18 cellular contexts compared by ENCODE assay signal in genomic region chr9:129987941-129988340, GRCh38. TPM values are rescaled to one million over a fixed set of nuclear protein-coding genes. Genes with fewer than 3 reads are reported as not detected.
A peak's percentile ranks its signal among the peaks of the same experiment; 100 is the strongest.
DNase-seq lines count a peak whose midpoint lies in the region; ATAC-seq and TF ChIP-seq lines count a peak whose summit lies in the region.
"Had no signal": no experiment of that assay in that cellular context is flagged by ENCODE, and none has a peak within 500 bp of the region (broad histone marks: within the 10 kb centered on the region; RNA-seq: fewer than 3 reads in every experiment).

No MANE protein-coding gene starts in this region.

- H3K27ac ChIP-seq in SU-DHL-6 (ENCODE audit: low read depth, low read length) (peak overlapping the region; percentile 87), mammary epithelial cell (ENCODE audit: insufficient read depth, low read depth, low read length) (no peak overlapping the region), uterus (no peak overlapping the region)
- peak overlapping the region; percentile 90 for H3K27ac ChIP-seq in effector memory CD4-positive, alpha-beta T cell (ENCODE audit: insufficient read depth, low read length, poor library complexity, severe bottlenecking)

- H3F3A ChIP-seq in SU-DHL-6 (ENCODE audit: insufficient read depth), result peaks cover 47% of the 10 kb centered on the region

- H3K4me3 ChIP-seq in SU-DHL-6 (ENCODE audit: insufficient read depth, low read length, poor library complexity, severe bottlenecking) (no peak overlapping the region), mammary epithelial cell (replicated peaks in 1 of 3; ENCODE audit: insufficient read depth in 1 of 3, low read depth in 2 of 3, low read length in 3 of 3) (no peak overlapping the region), uterus (no peak overlapping the region)
- H3K4me3 ChIP-seq in effector memory CD4-positive, alpha-beta T cell (ENCODE audit: insufficient read depth, low read depth, low read length, poor library complexity, severe bottlenecking), result no peak overlapping the region
- H3K4me3 ChIP-seq: dorsolateral prefrontal cortex, esophagus squamous epithelium had no signal

- H3K9me3 Mint-ChIP-seq in activated T-cell treated with anti-CD3 and anti-CD28 coated beads, Interleukin-2, amount 50 U/mL, for 72 hours, result peaks cover 0 to 3% of the 10 kb centered on the region in 2 donors
- peaks cover 0 to 4% of the 10 kb centered on the region in 2 donors for H3K9me3 Mint-ChIP-seq in stimulated activated naive CD8-positive, alpha-beta T cell treated with anti-CD3 and anti-CD28 coated beads, Interleukin-15, amount 100 ng/mL, for 72 hours

- no peak for ATAC-seq in activated T-cell treated with anti-CD3 and anti-CD28 coated beads, Interleukin-2, amount 50 U/mL, for 72 hours (replicated peaks in 1 of 2)
- no peak for ATAC-seq in stimulated activated naive CD8-positive, alpha-beta T cell treated with anti-CD3 and anti-CD28 coated beads, Interleukin-15, amount 100 ng/mL, for 72 hours
- ATAC-seq: Panc1, SK-N-SH treated with all-trans-retinoic acid at 6 μM for 48 hours had no signal

- BruUV-seq in mammary epithelial cell (replicated peaks; lab: Mats Ljungman, UMichigan), result no TSS peak

- peaks cover 26 to 42% of the 10 kb centered on the region in 2 donors for H3K36me3 Mint-ChIP-seq in activated T-cell treated with anti-CD3 and anti-CD28 coated beads, Interleukin-2, amount 50 U/mL, for 72 hours (ENCODE audit: insufficient read depth in 2 of 2)

- TF ChIP-seq CTCF in SU-DHL-6 (IDR thresholded peaks at IDR 0.05; ENCODE audit: insufficient read depth, low read length, poor library complexity, severe bottlenecking) (no peak), mammary epithelial cell (conservative IDR thresholded peaks at IDR 0.05 in 1 of 2, IDR thresholded peaks at IDR 0.05 in 1 of 2; ENCODE audit: extremely low read depth in 1 of 2, insufficient read depth in 1 of 2, low read depth in 1 of 2, low read length in 2 of 2) (no peak), uterus (IDR thresholded peaks at IDR 0.05) (no peak)

- no peak overlapping the region for H2AFZ ChIP-seq in SU-DHL-6 (ENCODE audit: low read depth, low read length, severe bottlenecking)
- no peak overlapping the region for H2AFZ ChIP-seq in mammary epithelial cell (ENCODE audit: low read depth, low read length)

- peak overlapping the region; percentile 77 for H3K27ac Mint-ChIP-seq in activated T-cell treated with anti-CD3 and anti-CD28 coated beads, Interleukin-2, amount 50 U/mL, for 72 hours
- H3K27ac Mint-ChIP-seq in stimulated activated naive CD8-positive, alpha-beta T cell treated with anti-CD3 and anti-CD28 coated beads, Interleukin-15, amount 100 ng/mL, for 72 hours, result peak overlapping the region in 1 of 2 donors; percentile 72
- H3K27ac Mint-ChIP-seq: progenitor cell of endocrine pancreas had no signal

- CTCF ChIA-PET in mammary epithelial cell (lab: Charles Lee; ENCODE audit: low non-redundant PET), result no interaction called here

- H3K4me1 Mint-ChIP-seq in activated T-cell treated with anti-CD3 and anti-CD28 coated beads, Interleukin-2, amount 50 U/mL, for 72 hours (ENCODE audit: low read depth), result peaks cover 95% of the 10 kb centered on the region
- H3K4me1 Mint-ChIP-seq in stimulated activated naive CD8-positive, alpha-beta T cell treated with anti-CD3 and anti-CD28 coated beads, Interleukin-15, amount 100 ng/mL, for 72 hours, result peaks cover 85% of the 10 kb centered on the region

- no peaks in the 10 kb centered on the region for H3K9me2 ChIP-seq in SU-DHL-6 (replicated peaks; ENCODE audit: insufficient read depth, low read length)

- H3K79me2 ChIP-seq in SU-DHL-6 (ENCODE audit: insufficient read depth, low read length) (peaks cover 94% of the 10 kb centered on the region), mammary epithelial cell (ENCODE audit: insufficient read depth, low read length) (peaks cover 3% of the 10 kb centered on the region)

- 91% methylated on average over 1 of the region's 1 CpG for WGBS in mammary epithelial cell (ENCODE audit: low coverage, missing lambda C conversion rate)

- H3K36me3 ChIP-seq in SU-DHL-6 (ENCODE audit: low read length) (peaks cover 10% of the 10 kb centered on the region; the same call in 1 of the 2 replicates), mammary epithelial cell (ENCODE audit: insufficient read depth, low read length) (no peaks in the 10 kb centered on the region), uterus (no peaks in the 10 kb centered on the region)
- H3K36me3 ChIP-seq in effector memory CD4-positive, alpha-beta T cell (ENCODE audit: control insufficient read depth, insufficient read depth, low read length), result no peaks in the 10 kb centered on the region
- H3K36me3 ChIP-seq: esophagus squamous epithelium had no signal

- H4K20me1 ChIP-seq in SU-DHL-6 (ENCODE audit: low read depth, low read length), result peaks cover 11% of the 10 kb centered on the region
- no peaks in the 10 kb centered on the region for H4K20me1 ChIP-seq in mammary epithelial cell (ENCODE audit: insufficient read depth, low read length)

- H3K4me2 ChIP-seq in SU-DHL-6 (ENCODE audit: low read depth, low read length, poor library complexity, severe bottlenecking) (peak overlapping the region; percentile 60), mammary epithelial cell (ENCODE audit: insufficient read depth, low read depth, low read length) (no peak overlapping the region)

- H3K4me1 ChIP-seq in effector memory CD4-positive, alpha-beta T cell (ENCODE audit: control insufficient read depth, insufficient read depth, low read length, poor library complexity, severe bottlenecking), result peaks cover 45% of the 10 kb centered on the region
- H3K4me1 ChIP-seq in mammary epithelial cell (ENCODE audit: insufficient read depth, low read length) (peaks cover 6% of the 10 kb centered on the region), uterus (no peaks in the 10 kb centered on the region)

- no peak for TF ChIP-seq POLR2A in uterus (IDR thresholded peaks at IDR 0.05)

- H3K27me3 ChIP-seq in SU-DHL-6 (ENCODE audit: low read length) (no peaks in the 10 kb centered on the region), mammary epithelial cell (ENCODE audit: insufficient read depth, low read length) (no peaks in the 10 kb centered on the region), uterus (no peaks in the 10 kb centered on the region)
- no peaks in the 10 kb centered on the region for H3K27me3 ChIP-seq in effector memory CD4-positive, alpha-beta T cell (replicated peaks; ENCODE audit: control insufficient read depth, insufficient read depth, low read length, poor library complexity, severe bottlenecking)
- H3K27me3 ChIP-seq: dorsolateral prefrontal cortex, esophagus squamous epithelium had no signal

- H3K9me3 ChIP-seq in SU-DHL-6 (ENCODE audit: insufficient read depth, low read length) (no peaks in the 10 kb centered on the region), mammary epithelial cell (replicated peaks; ENCODE audit: insufficient read depth, low read length) (no peaks in the 10 kb centered on the region), uterus (no peaks in the 10 kb centered on the region)
- H3K9me3 ChIP-seq in effector memory CD4-positive, alpha-beta T cell (ENCODE audit: control insufficient read depth, low read length), result no peaks in the 10 kb centered on the region
- H3K9me3 ChIP-seq: esophagus squamous epithelium had no signal

- peak overlapping the region; percentile 63 to 64 for H3K4me3 Mint-ChIP-seq in activated T-cell treated with anti-CD3 and anti-CD28 coated beads, Interleukin-2, amount 50 U/mL, for 72 hours
- peak overlapping the region; percentile 35 to 71 for H3K4me3 Mint-ChIP-seq in stimulated activated naive CD8-positive, alpha-beta T cell treated with anti-CD3 and anti-CD28 coated beads, Interleukin-15, amount 100 ng/mL, for 72 hours

- dilution Hi-C loops in mammary epithelial cell (cut with HindIII; ENCODE audit: low sequenced_read_pairs), result no loop called here

- 0 out of 2 replicates have a peak overlapping the region, but pooled peaks have one; percentile 7 for H3K9ac ChIP-seq in SU-DHL-6 (ENCODE audit: low read length)
- H3K9ac ChIP-seq in mammary epithelial cell (ENCODE audit: insufficient read depth, low read length), result no peak overlapping the region

- DNase-seq in activated T-cell treated with anti-CD3 and anti-CD28 coated beads, Interleukin-2, amount 50 U/mL, for 72 hours, result no peak
- DNase-seq in activated T-cell treated with anti-CD3 and anti-CD28 coated beads for 4 hours (no peak), kidney glomerular epithelial cell (lab: John Stamatoyannopoulos, UW) (no peak), mammary epithelial cell (no peak), uterus (no peak)
- no peak for DNase-seq in effector memory CD4-positive, alpha-beta T cell
- no peak for DNase-seq in stimulated activated naive CD8-positive, alpha-beta T cell treated with anti-CD3 and anti-CD28 coated beads, Interleukin-15, amount 100 ng/mL, for 72 hours
- DNase-seq: activated CD8-positive, alpha-beta memory T cell treated with anti-CD3 and anti-CD28 coated beads for 24 hours; dorsolateral prefrontal cortex; esophagus squamous epithelium; NCI-H1092 treated with DMSO at 0.1 percent for 48 hours; NCI-H774; stimulated activated CD4-positive, alpha-beta T cell treated with anti-CD3 and anti-CD28 coated beads, Interleukin-12 subunit alpha, Interleukin-12 subunit beta, amount 100 ng/mL, for 4 hours; stimulated activated naive CD4-positive, alpha-beta T cell had no signal

- in situ Hi-C loops in mammary epithelial cell (cut with MboI; ENCODE audit: low sequenced_read_pairs in 2 of 2), result no loop called here

- intact Hi-C loops in mammary epithelial cell (cut with micrococcal nuclease) (no loop called here), uterus (cut with DNase I; ENCODE audit: low total_unique reads) (no loop called here)

- no peaks in the 10 kb centered on the region for H3K27me3 Mint-ChIP-seq in activated T-cell treated with anti-CD3 and anti-CD28 coated beads, Interleukin-2, amount 50 U/mL, for 72 hours (ENCODE audit: low read depth)
- no peaks in the 10 kb centered on the region for H3K27me3 Mint-ChIP-seq in stimulated activated naive CD8-positive, alpha-beta T cell treated with anti-CD3 and anti-CD28 coated beads, Interleukin-15, amount 100 ng/mL, for 72 hours
- H3K27me3 Mint-ChIP-seq: progenitor cell of endocrine pancreas had no signal

RNA-seq across cellular contexts. Expression of gene FNBP1, which starts 55.0 kb away (rescaled TPM):
- total RNA-seq in activated T-cell treated with anti-CD3 and anti-CD28 coated beads, Interleukin-2, amount 50 U/mL, for 72 hours, result 100 to 1,000 TPM; 301 to 323 TPM
- total RNA-seq in mammary epithelial cell (10 to 100 TPM; 11.5 to 21.5 TPM), uterus (100 to 1,000 TPM in 1 of 4 donors, 10 to 100 TPM in 3; 18.5 to 102 (median 77.2) TPM)
- polyA plus RNA-seq in mammary epithelial cell, result 5.8 TPM
- 9.5 TPM for polyA minus RNA-seq in mammary epithelial cell

Comparison
In these comparisons a context has a peak if more than half of its experiments do, and no peak if none do; other contexts are left out.
1. H3K27ac ChIP-seq: peak in SU-DHL-6 (single experiment) and effector memory CD4-positive, alpha-beta T cell (single experiment); none in mammary epithelial cell (single experiment) and uterus (0 of 2).